In the genomic region with DNA sequence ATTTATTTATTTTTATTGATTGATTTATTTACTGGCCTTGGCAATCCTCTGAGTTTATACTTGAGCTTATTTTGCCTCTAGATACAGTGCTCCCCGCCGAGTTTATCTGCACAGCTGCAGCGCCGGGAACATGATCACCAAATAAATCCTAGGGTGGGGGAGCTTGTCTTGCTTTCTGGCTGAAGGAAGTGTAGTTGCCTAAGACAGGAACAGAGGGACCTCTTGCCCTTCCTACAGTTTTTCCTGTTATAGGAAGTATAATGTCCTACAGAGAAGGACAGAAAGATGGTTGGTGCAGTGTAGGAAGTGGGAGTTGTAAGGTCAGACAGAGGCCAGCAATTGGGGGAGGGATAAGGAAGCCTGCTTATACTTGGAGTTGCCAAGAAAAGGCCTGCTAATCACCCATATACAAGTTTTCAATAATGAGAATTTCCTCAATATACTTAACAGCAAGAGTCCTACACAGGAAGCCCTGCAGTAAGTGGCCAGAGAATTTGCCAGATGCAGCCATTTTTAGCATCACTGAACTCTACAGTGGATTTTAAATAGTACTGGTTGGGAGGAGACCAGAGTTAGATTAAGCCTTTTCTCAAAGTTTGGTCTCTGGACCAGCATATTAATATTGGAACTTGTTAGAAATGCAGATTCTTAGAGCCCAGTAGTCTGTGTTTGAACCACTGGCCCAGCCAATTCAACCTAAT, we compare ENCODE assay signal across 2 cellular contexts.
TF ChIP-seq lines count a peak whose summit lies in the region.

No MANE protein-coding gene starts in this region.

TF ChIP-seq in HEK293T, 16 proteins besides CTCF, POLR2A, EP300 and RAD21:
- TF ChIP-seq PKNOX1 (IDR thresholded peaks at IDR 0.05) (peak; percentile 56), ARNT (IDR thresholded peaks at IDR 0.05) (no peak)

TF ChIP-seq in K562, 482 proteins besides CTCF, POLR2A, EP300 and RAD21:
- TF ChIP-seq SMAD3 (CRISPR knock-in tag; conservative IDR thresholded peaks at IDR 0.05), result no peak
- no peak for TF ChIP-seq RBBP5 (IDR thresholded peaks at IDR 0.05; ENCODE audit: borderline replicate concordance, insufficient read depth, low read length, poor library complexity, severe bottlenecking)
- peak; percentile 70 for TF ChIP-seq ESRRA (IDR thresholded peaks at IDR 0.05; ENCODE audit: borderline replicate concordance, low read depth)
- TF ChIP-seq ZBTB40 (IDR thresholded peaks at IDR 0.05), result no peak
- TF ChIP-seq ZBTB40 (CRISPR knock-in tag; IDR thresholded peaks at IDR 0.05), result no peak
- peak in 1 of 2 experiments; percentile 83; a peak in 2 of 4 replicates for TF ChIP-seq ETV6 (IDR thresholded peaks at IDR 0.05; ENCODE audit: borderline replicate concordance in 1 of 2, low read depth in 2 of 2, low read length in 1 of 2)
- no peak for TF ChIP-seq ETV6 (CRISPR knock-in tag; IDR thresholded peaks at IDR 0.05; ENCODE audit: borderline replicate concordance)
- TF ChIP-seq ELF1 (tag; IDR thresholded peaks at IDR 0.05), result no peak
- TF ChIP-seq TCF3 (CRISPR knock-in tag; IDR thresholded peaks at IDR 0.05), result 0 out of 2 replicates have a peak, but pooled peaks have one; percentile 9
- TF ChIP-seq ZNF3 (CRISPR knock-in tag; IDR thresholded peaks at IDR 0.05), result no peak
- no peak for TF ChIP-seq NR2C2 (CRISPR knock-in tag; IDR thresholded peaks at IDR 0.05)
- TF ChIP-seq NR2C2 (tag; IDR thresholded peaks at IDR 0.05), result peak; percentile 34; the same call in 1 of the 2 replicates
- no peak for TF ChIP-seq ZBTB34 (CRISPR knock-in tag; IDR thresholded peaks at IDR 0.05)
- TF ChIP-seq ETV1 (tag; conservative IDR thresholded peaks at IDR 0.05; ENCODE audit: low read depth), result peak; percentile 40
- TF ChIP-seq CBFA2T3 (IDR thresholded peaks at IDR 0.05), result peak; percentile 30; the same call in 1 of the 2 replicates
- TF ChIP-seq ZKSCAN8 (CRISPR knock-in tag; IDR thresholded peaks at IDR 0.05), result peak; percentile 81
- TF ChIP-seq, protein P1, sequence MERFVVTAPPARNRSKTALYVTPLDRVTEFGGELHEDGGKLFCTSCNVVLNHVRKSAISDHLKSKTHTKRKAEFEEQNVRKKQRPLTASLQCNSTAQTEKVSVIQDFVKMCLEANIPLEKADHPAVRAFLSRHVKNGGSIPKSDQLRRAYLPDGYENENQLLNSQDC (CRISPR knock-in tag; IDR thresholded peaks at IDR 0.05), result no peak
- TF ChIP-seq CHD2 (IDR thresholded peaks at IDR 0.05; ENCODE audit: low read depth, low read length), result no peak
- no peak for TF ChIP-seq NBN (IDR thresholded peaks at IDR 0.05; ENCODE audit: low read depth)
- TF ChIP-seq RCOR1 (IDR thresholded peaks at IDR 0.05; ENCODE audit: borderline replicate concordance in 1 of 2, low read depth in 2 of 2, low read length in 2 of 2), result 0 out of 4 replicates have a peak, but pooled peaks of 1 of the 2 experiments have one; percentile 10
- TF ChIP-seq ILK (tag; IDR thresholded peaks at IDR 0.05; ENCODE audit: borderline replicate concordance, low read depth), result no peak
- no peak for TF ChIP-seq NR2C1 (IDR thresholded peaks at IDR 0.05)
- TF ChIP-seq NR2C1 (tag; IDR thresholded peaks at IDR 0.05), result no peak
